ENCODE assay signal across 8 cellular contexts in genomic region chr11:81869337-81870065, GRCh38.
DNase-seq lines count a peak whose midpoint lies in the region; ATAC-seq and TF ChIP-seq lines count a peak whose summit lies in the region.

No MANE protein-coding gene starts in this region.

- no peak for TF ChIP-seq CTCF in Peyer's patch (IDR thresholded peaks at IDR 0.05)

- H3K4me1 ChIP-seq in Peyer's patch: peaks cover 0 to 5% (median 0%) of the 10 kb centered on the region in 4 donors

- no peaks in the 10 kb centered on the region for H3K9me3 ChIP-seq in Peyer's patch
- H3K9me3 ChIP-seq in MG63: no peaks in the 10 kb centered on the region

- DNase-seq in Peyer's patch (peak in 2 of 3 donors; percentile 88 to 94), DMS79 (lab: John Stamatoyannopoulos, UW) (no peak), MG63 (no peak), DMS53 (lab: John Stamatoyannopoulos, UW) (no peak)
- peak; percentile 75 for DNase-seq in activated gamma-delta T cell treated with anti-CD3 and anti-CD28 coated beads, Interleukin-2, amount 50 U/mL, for 16 hours (ENCODE audit: low read depth)
- DNase-seq in stimulated activated CD4-positive, alpha-beta T cell treated with anti-CD3 and anti-CD28 coated beads, Interleukin-4, amount 100 ng/mL, for 24 hours: peak; percentile 84

- no peaks in the 10 kb centered on the region for H3K27me3 ChIP-seq in Peyer's patch
- no peaks in the 10 kb centered on the region for H3K27me3 ChIP-seq in MG63

- H3K27ac ChIP-seq in Peyer's patch: peak overlapping the region in 2 of 4 donors; percentile 38 to 70

- H3K4me3 ChIP-seq in Peyer's patch: peak overlapping the region in 1 of 4 donors; percentile 13
- H3K4me3 ChIP-seq in MG63: no peak overlapping the region

- H3K36me3 ChIP-seq in Peyer's patch (no peaks in the 10 kb centered on the region), MG63 (no peaks in the 10 kb centered on the region)

- ATAC-seq in GM18511 (IDR thresholded peaks at IDR 0.05; ENCODE audit: unreplicated experiment) (peak; percentile 92), HG02885 (IDR thresholded peaks at IDR 0.05; ENCODE audit: poor library complexity, unreplicated experiment) (peak; percentile 88)

- no peak for TF ChIP-seq POLR2A in Peyer's patch (IDR thresholded peaks at IDR 0.05)

Comparison
In these comparisons a context has a peak if more than half of its experiments do, and no peak if none do; other contexts are left out.
1. DNase-seq: peak in Peyer's patch (2 of 3), activated gamma-delta T cell treated with anti-CD3 and anti-CD28 coated beads, Interleukin-2, amount 50 U/mL, for 16 hours (single experiment) and stimulated activated CD4-positive, alpha-beta T cell treated with anti-CD3 and anti-CD28 coated beads, Interleukin-4, amount 100 ng/mL, for 24 hours (single experiment); none in DMS79 (single experiment), MG63 (single experiment) and DMS53 (single experiment).